ENCODE assay signal across 22 cellular contexts in the genomic region with DNA sequence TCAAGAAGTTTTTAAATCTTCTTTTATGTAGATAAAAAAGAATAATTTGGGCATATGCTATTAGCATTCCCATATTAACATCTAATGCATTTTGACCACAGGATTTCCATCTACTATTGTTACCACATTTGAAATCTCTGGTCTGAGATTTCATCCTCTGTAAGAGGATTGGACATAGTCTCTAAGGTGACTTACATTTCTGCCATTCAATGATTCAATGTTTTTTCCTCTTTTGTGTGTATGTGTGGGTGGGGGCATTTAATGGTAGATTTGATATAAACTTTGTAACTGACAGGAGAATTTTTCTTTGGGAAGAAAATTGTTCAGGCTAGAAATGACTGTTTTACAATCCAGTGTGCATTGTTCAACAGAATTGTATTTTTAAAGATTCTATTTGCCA.
DNase-seq lines count a peak whose midpoint lies in the region; ATAC-seq and TF ChIP-seq lines count a peak whose summit lies in the region.
"Had no signal": no experiment of that assay in that cellular context is flagged by ENCODE, and none has a peak within 500 bp of the region (broad histone marks: within the 10 kb centered on the region; RNA-seq: fewer than 3 reads in every experiment).

No MANE protein-coding gene starts in this region.

- DNase-seq in GM04503 (ENCODE audit: low read depth) = peak; percentile 13
- no peak for DNase-seq in RWPE2 (ENCODE audit: low spot score)
- DNase-seq in epithelial cell of proximal tubule (ENCODE audit: low read depth) = peak; percentile 39
- peak; percentile 35 for DNase-seq in retinal pigment epithelial cell (ENCODE audit: low read depth)
- DNase-seq in middle frontal gyrus (ENCODE audit: extremely low spot score, low spot score) = no peak
- no peak for DNase-seq in ecto neural progenitor cell (ENCODE audit: low spot score)
- DNase-seq in stomach = no peak
- DNase-seq: activated CD4-positive, alpha-beta T cell treated with anti-CD3 and anti-CD28 coated beads for 1 hour; activated naive CD4-positive, alpha-beta T cell treated with anti-CD3 and anti-CD28 coated beads, Interleukin-2, amount 50 U/mL, for 16 hours; CD8-positive, alpha-beta T cell; DMS79; left cardiac atrium; naive thymus-derived CD8-positive, alpha-beta T cell; NCI-H1105 treated with DMSO at 0.1 percent for 48 hours; NCI-H2081; ovary; sigmoid colon; trophoblast cell had no signal

- H3K27me3 ChIP-seq in RWPE2 (ENCODE audit: insufficient read depth, poor library complexity, severe bottlenecking) = no peaks in the 10 kb centered on the region
- no peaks in the 10 kb centered on the region for H3K27me3 ChIP-seq in stomach
- H3K27me3 ChIP-seq: ovary, sigmoid colon had no signal

- no peak overlapping the region for H3K4me3 ChIP-seq in RWPE2 (ENCODE audit: severe bottlenecking)
- H3K4me3 ChIP-seq in epithelial cell of proximal tubule (ENCODE audit: low read depth, low read length) = no peak overlapping the region
- H3K4me3 ChIP-seq in retinal pigment epithelial cell (ENCODE audit: low read length) = no peak overlapping the region
- H3K4me3 ChIP-seq in stomach = no peak overlapping the region
- H3K4me3 ChIP-seq: HAP-1, ovary, sigmoid colon had no signal

- TF ChIP-seq CTCF in RWPE2 (IDR thresholded peaks at IDR 0.05; ENCODE audit: poor library complexity, severe bottlenecking) (no peak), epithelial cell of proximal tubule (conservative IDR thresholded peaks at IDR 0.05; ENCODE audit: low read depth, low read length) (no peak), retinal pigment epithelial cell (conservative IDR thresholded peaks at IDR 0.05; ENCODE audit: low read depth, low read length) (no peak), stomach (IDR thresholded peaks at IDR 0.05) (no peak)

- TF ChIP-seq EP300 in stomach (IDR thresholded peaks at IDR 0.05) = no peak

- H3K9me3 ChIP-seq in RWPE2 (ENCODE audit: severe bottlenecking) (no peaks in the 10 kb centered on the region), stomach (peaks cover 0 to 23% (median 15%) of the 10 kb centered on the region in 4 donors)
- H3K9me3 ChIP-seq: HAP-1, ovary had no signal

- H3K36me3 ChIP-seq in RWPE2 (ENCODE audit: low read depth) (no peaks in the 10 kb centered on the region), stomach (no peaks in the 10 kb centered on the region)
- H3K36me3 ChIP-seq: HAP-1, ovary, sigmoid colon had no signal

- H3K27ac ChIP-seq in RWPE2 (ENCODE audit: poor library complexity, severe bottlenecking) (no peak overlapping the region), stomach (no peak overlapping the region)
- H3K27ac ChIP-seq: epithelial cell of prostate, ovary, RWPE1, sigmoid colon had no signal

- intact Hi-C loops in stomach (cut with DNase I; ENCODE audit: low total_unique reads) = no loop called here

- TF ChIP-seq POLR2A in stomach (IDR thresholded peaks at IDR 0.05) = no peak

- no peaks in the 10 kb centered on the region for H3K4me1 ChIP-seq in RWPE2 (ENCODE audit: insufficient read depth, poor library complexity, severe bottlenecking)
- H3K4me1 ChIP-seq in stomach = no peaks in the 10 kb centered on the region
- H3K4me1 ChIP-seq: HAP-1, sigmoid colon had no signal

- ATAC-seq in RWPE2 (ENCODE audit: low read depth) (peak; percentile 44; the same call in 1 of the 3 replicates), GM19035 (IDR thresholded peaks at IDR 0.05; ENCODE audit: unreplicated experiment) (no peak)
- ATAC-seq: CD8-positive, alpha-beta T cell; left cardiac atrium; naive thymus-derived CD8-positive, alpha-beta T cell had no signal

Comparison
In these comparisons a context has a peak if more than half of its experiments do, and no peak if none do; other contexts are left out.
1. DNase-seq: peak in GM04503 (single experiment), epithelial cell of proximal tubule (single experiment) and retinal pigment epithelial cell (single experiment); none in RWPE2 (single experiment), middle frontal gyrus (single experiment), ecto neural progenitor cell (single experiment) and stomach (single experiment).